11 cellular contexts compared by ENCODE assay signal in genomic region chr14:99287269-99287942, GRCh38. TPM values are rescaled to one million over a fixed set of nuclear protein-coding genes. Genes with fewer than 3 reads are reported as not detected.
DNase-seq lines count a peak whose midpoint lies in the region; ATAC-seq and TF ChIP-seq lines count a peak whose summit lies in the region.
"Had no signal": no experiment of that assay in that cellular context is flagged by ENCODE, and none has a peak within 500 bp of the region (broad histone marks: within the 10 kb centered on the region; RNA-seq: fewer than 3 reads in every experiment).

No MANE protein-coding gene starts in this region.

- WGBS in spleen, 5 donors, result 59 to 71% (median 65%) methylated on average over 12 to 13 of the region's 13 CpGs

- no peak overlapping the region for H3K9ac ChIP-seq in colonic mucosa (ENCODE audit: low read depth in 2 of 2, low read length in 2 of 2)

- H3K4me1 ChIP-seq in colonic mucosa (no peaks in the 10 kb centered on the region), spleen (peaks cover 0 to 14% (median 0%) of the 10 kb centered on the region in 6 donors)

- no peak overlapping the region for H3K4me3 ChIP-seq in colonic mucosa
- H3K4me3 ChIP-seq in spleen, result peak overlapping the region in 1 of 8 donors; percentile 31

- TF ChIP-seq POLR2A in spleen (IDR thresholded peaks at IDR 0.05), result no peak

- no peaks in the 10 kb centered on the region for H3K36me3 Mint-ChIP-seq in activated T-helper 1 cell treated with anti-CD3 and anti-CD28 coated beads, Interleukin-12 subunit alpha, Interleukin-12 subunit beta, Interleukin-2, Interleukin-4 antibody, amounts not matched to agents 30 ng/mL and 10 ng/mL and 1 ng/mL, durations not matched to agents 14 hours and 24 hours and 36 hours (ENCODE audit: low read depth)

- peaks cover 14% of the 10 kb centered on the region for H3K4me1 Mint-ChIP-seq in activated T-helper 1 cell treated with anti-CD3 and anti-CD28 coated beads, Interleukin-12 subunit alpha, Interleukin-12 subunit beta, Interleukin-2, Interleukin-4 antibody, amounts not matched to agents 30 ng/mL and 10 ng/mL and 1 ng/mL, durations not matched to agents 14 hours and 24 hours and 36 hours (ENCODE audit: low read depth)
- H3K4me1 Mint-ChIP-seq: neural crest cell had no signal

- ATAC-seq in GM18502 (IDR thresholded peaks at IDR 0.05; ENCODE audit: poor library complexity, unreplicated experiment) (peak; percentile 84), GM21447 (IDR thresholded peaks at IDR 0.05; ENCODE audit: unreplicated experiment) (peak; percentile 84), HG03439 (IDR thresholded peaks at IDR 0.05; ENCODE audit: unreplicated experiment) (peak; percentile 72), left colon (no peak)

- H3K27me3 ChIP-seq in colonic mucosa (no peaks in the 10 kb centered on the region), spleen (replicated peaks in 1 of 7) (peaks cover 0 to 32% (median 0%) of the 10 kb centered on the region in 7 donors)

- H3K9me3 Mint-ChIP-seq in activated T-helper 1 cell treated with anti-CD3 and anti-CD28 coated beads, Interleukin-12 subunit alpha, Interleukin-12 subunit beta, Interleukin-2, Interleukin-4 antibody, amounts not matched to agents 30 ng/mL and 10 ng/mL and 1 ng/mL, durations not matched to agents 14 hours and 24 hours and 36 hours, result no peaks in the 10 kb centered on the region
- H3K9me3 Mint-ChIP-seq: neural crest cell had no signal

- no peaks in the 10 kb centered on the region for H3K36me3 ChIP-seq in colonic mucosa
- no peaks in the 10 kb centered on the region for H3K36me3 ChIP-seq in spleen

- H3K9me3 ChIP-seq in colonic mucosa (no peaks in the 10 kb centered on the region), spleen (no peaks in the 10 kb centered on the region)

- peaks cover 5% of the 10 kb centered on the region for H3K27me3 Mint-ChIP-seq in activated T-helper 1 cell treated with anti-CD3 and anti-CD28 coated beads, Interleukin-12 subunit alpha, Interleukin-12 subunit beta, Interleukin-2, Interleukin-4 antibody, amounts not matched to agents 30 ng/mL and 10 ng/mL and 1 ng/mL, durations not matched to agents 14 hours and 24 hours and 36 hours (ENCODE audit: insufficient read depth)

- H3K27ac ChIP-seq in colonic mucosa, result no peak overlapping the region
- peak overlapping the region in 4 of 8 donors; percentile 39 to 64 (median 58) for H3K27ac ChIP-seq in spleen

- TF ChIP-seq CTCF in colonic mucosa (IDR thresholded peaks at IDR 0.05) (no peak), spleen (IDR thresholded peaks at IDR 0.05 in 8 of 11, conservative IDR thresholded peaks at IDR 0.05 in 3 of 11) (no peak)

- intact Hi-C loops in activated T-helper 1 cell treated with anti-CD3 and anti-CD28 coated beads, Interleukin-12 subunit alpha, Interleukin-12 subunit beta, Interleukin-2, Interleukin-4 antibody, amounts not matched to agents 30 ng/mL and 10 ng/mL and 1 ng/mL, durations not matched to agents 14 hours and 24 hours and 36 hours (cut with micrococcal nuclease), result no loop called here
- intact Hi-C loops in colonic mucosa (cut with DNase I) (no loop called here), spleen (cut with DNase I; ENCODE audit: low total_unique reads) (no loop called here), left colon (cut with DNase I, micrococcal nuclease) (no loop called here)

- DNase-seq in activated T-helper 1 cell treated with anti-CD3 and anti-CD28 coated beads, Interleukin-12 subunit alpha, Interleukin-12 subunit beta, Interleukin-2, Interleukin-4 antibody, amounts not matched to agents 30 ng/mL and 10 ng/mL and 1 ng/mL, durations not matched to agents 14 hours and 24 hours and 36 hours (ENCODE audit: low spot score), result no peak
- DNase-seq in colonic mucosa, result no peak
- no peak for DNase-seq in inferior parietal cortex (ENCODE audit: extremely low spot score)
- no peak for DNase-seq in spleen
- no peak for DNase-seq in left colon
- DNase-seq: GF-D8 had no signal

- H3K27ac Mint-ChIP-seq in activated T-helper 1 cell treated with anti-CD3 and anti-CD28 coated beads, Interleukin-12 subunit alpha, Interleukin-12 subunit beta, Interleukin-2, Interleukin-4 antibody, amounts not matched to agents 30 ng/mL and 10 ng/mL and 1 ng/mL, durations not matched to agents 14 hours and 24 hours and 36 hours, result no peak overlapping the region

- H3K4me3 Mint-ChIP-seq in activated T-helper 1 cell treated with anti-CD3 and anti-CD28 coated beads, Interleukin-12 subunit alpha, Interleukin-12 subunit beta, Interleukin-2, Interleukin-4 antibody, amounts not matched to agents 30 ng/mL and 10 ng/mL and 1 ng/mL, durations not matched to agents 14 hours and 24 hours and 36 hours, result peak overlapping the region; percentile 37
- H3K4me3 Mint-ChIP-seq: neural crest cell had no signal

RNA-seq across cellular contexts. Expression of gene BCL11B, which starts 15.4 kb away (rescaled TPM):
- total RNA-seq in activated T-helper 1 cell treated with anti-CD3 and anti-CD28 coated beads, Interleukin-12 subunit alpha, Interleukin-12 subunit beta, Interleukin-2, Interleukin-4 antibody, amounts not matched to agents 30 ng/mL and 10 ng/mL and 1 ng/mL, durations not matched to agents 14 hours and 24 hours and 36 hours, result 43.5 and 45.4 TPM in 2 replicates
- total RNA-seq in colonic mucosa, result 10 to 100 TPM in 1 of 2 donors, 1 to 10 TPM in 1; 5.6 to 10.4 TPM
- total RNA-seq in spleen, result 10 to 100 TPM in 6 of 7 donors, 1 to 10 TPM in 1; 7.9 to 21.1 (median 13.1) TPM
- 1 to 10 TPM in 2 of 3 donors, under 1 TPM in 1; 0.74 to 1.5 (median 1.4) TPM for polyA plus RNA-seq in spleen
- 1 to 10 TPM; 3.7 to 5.1 TPM for total RNA-seq in left colon
- total RNA-seq: LHCN-M2 had no signal
